In the genomic region with DNA sequence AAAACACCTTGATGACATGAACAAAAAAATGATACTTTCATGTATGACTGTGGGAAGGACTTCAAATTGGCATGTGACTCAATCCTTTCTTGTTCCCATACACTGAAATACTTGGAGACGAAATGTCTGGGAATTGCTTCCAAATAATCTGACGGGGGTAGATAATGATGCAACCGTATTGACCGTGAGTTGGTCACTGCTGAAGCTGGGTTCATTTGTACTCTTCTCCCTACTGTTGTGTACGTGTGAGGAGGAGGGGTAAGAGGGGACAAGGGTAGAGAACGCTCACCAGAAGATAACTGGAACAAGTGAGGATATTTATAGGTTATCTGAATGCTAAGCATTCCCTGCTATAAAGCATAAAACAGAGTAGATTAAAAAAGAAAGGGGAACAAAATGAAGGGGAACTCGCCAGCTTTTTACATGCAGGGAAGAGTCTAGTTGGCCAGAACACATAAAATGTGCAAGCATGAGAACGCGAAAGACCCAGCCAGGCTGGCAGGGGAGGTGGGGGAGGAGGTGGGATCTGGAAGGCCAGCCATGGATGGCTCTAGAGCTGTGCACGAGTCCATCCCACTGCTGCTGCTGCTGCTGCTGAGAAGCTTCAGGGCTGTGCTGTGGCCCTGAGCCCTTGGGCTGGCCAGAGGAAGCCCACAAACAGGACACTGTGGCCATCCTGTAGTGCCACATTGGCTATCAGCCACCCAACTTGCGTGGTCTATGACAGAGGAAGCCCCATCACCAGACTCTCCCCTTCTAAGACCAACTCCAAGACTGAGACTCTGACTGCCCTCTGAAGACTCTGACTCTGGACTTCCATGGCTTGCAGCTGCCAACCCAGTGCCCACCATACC, we compare ENCODE assay signal across 21 cellular contexts. TPM values are rescaled to one million over a fixed set of nuclear protein-coding genes. Genes with fewer than 3 reads are reported as not detected.
DNase-seq lines count a peak whose midpoint lies in the region; ATAC-seq, FAIRE-seq and TF ChIP-seq lines count a peak whose summit lies in the region.
"Had no signal": no experiment of that assay in that cellular context is flagged by ENCODE, and none has a peak within 500 bp of the region (broad histone marks: within the 10 kb centered on the region; RNA-seq: fewer than 3 reads in every experiment).

No MANE protein-coding gene starts in this region.

- H3K9ac ChIP-seq in OCI-LY3 (ENCODE audit: low read length) (no peak overlapping the region), K562 (ENCODE audit: insufficient read depth in 1 of 2, low read depth in 2 of 2, low read length in 2 of 2) (no peak overlapping the region)
- H3K9ac ChIP-seq: SK-N-SH had no signal

- H3K36me3 ChIP-seq in OCI-LY3 (replicated peaks; ENCODE audit: low read depth, low read length) (no peaks in the 10 kb centered on the region), K562 (ENCODE audit: control insufficient read depth, insufficient read depth, low read length) (no peaks in the 10 kb centered on the region)
- H3K36me3 ChIP-seq: HAP-1 had no signal

- H3K9me1 ChIP-seq in K562 (ENCODE audit: control insufficient read depth, insufficient read depth, low read length): no peaks in the 10 kb centered on the region

- WGBS in K562 (ENCODE audit: insufficient coverage, low coverage, missing lambda C conversion rate): 2% methylated on average over 10 of the region's 11 CpGs

- no peak for TF ChIP-seq CTCF in OCI-LY3 (IDR thresholded peaks at IDR 0.05; ENCODE audit: low read depth, low read length)
- TF ChIP-seq CTCF in K562 (IDR thresholded peaks at IDR 0.05 in 2 of 3, conservative IDR thresholded peaks at IDR 0.05 in 1 of 3; ENCODE audit: insufficient read depth in 2 of 3, low read depth in 1 of 3, low read length in 3 of 3): no peak

- TF ChIP-seq POLR2A in K562 (conservative IDR thresholded peaks at IDR 0.05): no peak

- H4K20me1 ChIP-seq in OCI-LY3 (ENCODE audit: insufficient read depth, low read length) (no peaks in the 10 kb centered on the region), K562 (replicated peaks; ENCODE audit: control insufficient read depth, insufficient read depth, low read length) (no peaks in the 10 kb centered on the region)

- in situ Hi-C loops in K562 (cut with MboI): no loop called here

- FAIRE-seq in K562 (lab: Jason Lieb, UNC): peak; percentile 11

- H2AFZ ChIP-seq in OCI-LY3 (ENCODE audit: low read depth, low read length): 0 out of 2 replicates have a peak overlapping the region, but pooled peaks have one; percentile 39
- no peak overlapping the region for H2AFZ ChIP-seq in K562 (ENCODE audit: low read depth, low read length)
- H2AFZ ChIP-seq: PC-9 had no signal

- TF ChIP-seq RAD21 in K562 (CRISPR knock-in tag; conservative IDR thresholded peaks at IDR 0.05 in 1 of 2, IDR thresholded peaks at IDR 0.05 in 1 of 2): no peak

- H3K4me3 ChIP-seq in OCI-LY3 (ENCODE audit: low read length) (no peak overlapping the region), K562 (no peak overlapping the region)
- H3K4me3 ChIP-seq: HAP-1, PC-9 had no signal

- intact Hi-C loops in K562 (cut with micrococcal nuclease) (no loop called here), left ventricle myocardium superior (cut with micrococcal nuclease) (no loop called here)

- H3K9me3 ChIP-seq in OCI-LY3 (ENCODE audit: insufficient read depth, low read length) (no peaks in the 10 kb centered on the region), K562 (replicated peaks; ENCODE audit: control insufficient read depth, insufficient read depth, low read depth, low read length) (no peaks in the 10 kb centered on the region)
- H3K9me3 ChIP-seq: HAP-1, SK-N-SH had no signal

- no peak overlapping the region for H3K27ac ChIP-seq in OCI-LY3 (ENCODE audit: low read length)
- H3K27ac ChIP-seq in K562 (ENCODE audit: extremely low read depth, low read depth, low read length): no peak overlapping the region
- H3K27ac ChIP-seq: PC-9 had no signal

- DNase-seq in K562 (ENCODE audit: extremely low read depth in 1 of 4, low spot score in 3 of 4) (no peak), left ventricle myocardium superior (no peak), pons (ENCODE audit: low spot score) (peak; percentile 25), mesenteric fat pad (ENCODE audit: low spot score) (no peak), C1 segment of cervical spinal cord (lab: John Stamatoyannopoulos, UW) (no peak)
- DNase-seq: CD8-positive, alpha-beta memory T cell; EL; IMR-90; MV-4-11; NCI-H1417 treated with DMSO at 0.1 percent for 48 hours; NCI-H2029; NCI-H226; NCI-H526 treated with DMSO at 0.1 percent for 48 hours; PC-9; SK-N-SH had no signal

- no peaks in the 10 kb centered on the region for H3K79me2 ChIP-seq in OCI-LY3 (ENCODE audit: low read length)
- H3K79me2 ChIP-seq in K562 (ENCODE audit: control insufficient read depth, insufficient read depth, low read length): no peaks in the 10 kb centered on the region

- BruUV-seq in K562 (replicated peaks; lab: Mats Ljungman, UMichigan): no TSS peak

- H3K27me3 ChIP-seq in OCI-LY3 (ENCODE audit: low read depth, low read length) (peaks cover 23% of the 10 kb centered on the region; the same call in 1 of the 2 replicates), K562 (ENCODE audit: control insufficient read depth in 2 of 2, insufficient read depth in 2 of 2, low read length in 2 of 2) (peaks cover 17 to 28% of the 10 kb centered on the region in 2 experiments; a peak in 4 of 5 replicates)

- CTCF ChIA-PET in K562 (lab: Yijun Ruan, JAX; ENCODE audit: low intra/inter-chr PET ratio): no interaction called here

- POLR2A ChIA-PET in K562 (lab: Yijun Ruan, JAX): interaction anchor here (0.6 to 1.8 kb wide), 4 partner anchors 11 to 89 kb away, joined by 3 to 5 read pairs (median 3); no protein-coding TSS in a partner anchor

- TF ChIP-seq EP300 in K562 (IDR thresholded peaks at IDR 0.05; ENCODE audit: low read length): no peak

- ATAC-seq in K562 (peak; percentile 27), left ventricle myocardium superior (peak; percentile 78), HG03354 (IDR thresholded peaks at IDR 0.05; ENCODE audit: poor library complexity, severe bottlenecking, unreplicated experiment) (no peak)

- H3K4me1 ChIP-seq in OCI-LY3 (ENCODE audit: low read length) (peaks cover 4% of the 10 kb centered on the region; the same call in 1 of the 2 replicates), K562 (replicated peaks in 1 of 2; ENCODE audit: control insufficient read depth in 2 of 2, insufficient read depth in 2 of 2, low read length in 2 of 2) (no peaks in the 10 kb centered on the region)
- H3K4me1 ChIP-seq: HAP-1 had no signal

- H3K4me2 ChIP-seq in OCI-LY3 (ENCODE audit: low read length) (no peak overlapping the region), K562 (ENCODE audit: insufficient read depth, low read length) (no peak overlapping the region)
- H3K4me2 ChIP-seq: PC-9, SK-N-SH had no signal

RNA-seq across cellular contexts. Expression of a gene that starts 15.2 kb away (rescaled TPM):
- total RNA-seq in K562 (2011; cell fraction: chromatin; rRNA removed; ENCODE audit: low replicate concordance): not detected in 2 replicates
- total RNA-seq in K562 (2011; cell fraction: nucleolus; rRNA removed): not detected in 2 replicates
- total RNA-seq in K562 (2011; cell fraction: nucleoplasm; rRNA removed): not detected in 2 replicates
- total RNA-seq in K562 (2014; rRNA removed) (0.18 and 0.33 TPM in 2 replicates), K562 (2014; rRNA removed; fragmentation: Illumina TruSeq; extraction: Trizol) (not detected in 2 replicates), K562 (2015; rRNA removed; fragmentation: Illumina TruSeq; extraction: Trizol) (0.07 and 0.11 TPM in 2 replicates), K562 (2021) (0.16 TPM in 1 of 2 replicates, not detected in the other), left ventricle myocardium superior (not detected), mesenteric fat pad (not detected)
- polyA plus RNA-seq in K562 (2011; rRNA removed) (not detected in 2 replicates), K562 (2014; fragmentation: Illumina TruSeq; extraction: Trizol) (0.19 and 0.28 TPM in 2 replicates), K562 (2014; fragmentation: Nextera tagmentation; extraction: Ambion mirVana) (under 1 TPM; 0.11 to 0.34 TPM), K562 (2014; rRNA removed) (0.25 TPM in 1 of 2 replicates, not detected in the other)
- polyA plus RNA-seq in K562 (2011; cell fraction: cytosol; rRNA removed): not detected in 2 replicates
- not detected in 2 replicates for polyA plus RNA-seq in K562 (2011; cell fraction: nucleus; rRNA removed)
- polyA plus RNA-seq in K562 (2012): 0.09 and 0.98 TPM in 2 replicates
- not detected in 2 replicates for polyA minus RNA-seq in K562 (2011; rRNA and poly(A)+ RNA removed)
- polyA minus RNA-seq in K562 (2011; cell fraction: cytosol; rRNA and poly(A)+ RNA removed): not detected in 2 replicates
- not detected in 2 replicates for polyA minus RNA-seq in K562 (2011; cell fraction: nucleus; rRNA and poly(A)+ RNA removed)
- total RNA-seq: CD8-positive, alpha-beta memory T cell; IMR-90; LHCN-M2; PC-9 had no signal
- polyA plus RNA-seq: AG04450; BJ; CD8-positive, alpha-beta memory T cell; IMR-90; SK-N-SH had no signal

RNA-seq across cellular contexts. Expression of a gene that starts 31.9 kb away (rescaled TPM):
- 0.16 and 2.2 TPM in 2 replicates for total RNA-seq in K562 (2011; cell fraction: chromatin; rRNA removed; ENCODE audit: low replicate concordance)
- 1.0 TPM in 1 of 2 replicates, not detected in the other for total RNA-seq in K562 (2011; cell fraction: nucleolus; rRNA removed)
- 0.51 TPM in 1 of 2 replicates, not detected in the other for total RNA-seq in K562 (2011; cell fraction: nucleoplasm; rRNA removed)
- total RNA-seq in K562 (2014; rRNA removed): 0.86 TPM in 1 of 2 replicates, not detected in the other
- total RNA-seq in K562 (2014; rRNA removed; fragmentation: Illumina TruSeq; extraction: Trizol): 0.40 and 0.41 TPM in 2 replicates
- total RNA-seq in K562 (2015; rRNA removed; fragmentation: Illumina TruSeq; extraction: Trizol): 0.76 TPM in 1 of 2 replicates, not detected in the other
- total RNA-seq in K562 (2021): not detected in 2 replicates
- 0.49 and 0.80 TPM in 2 replicates for polyA plus RNA-seq in K562 (2011; rRNA removed)
- 0.09 and 0.27 TPM in 2 replicates for polyA plus RNA-seq in K562 (2011; cell fraction: cytosol; rRNA removed)
- 0.67 and 1.1 TPM in 2 replicates for polyA plus RNA-seq in K562 (2011; cell fraction: nucleus; rRNA removed)
- 0.43 and 0.54 TPM in 2 replicates for polyA plus RNA-seq in K562 (2012)
- 0.28 TPM in 1 of 2 replicates, not detected in the other for polyA plus RNA-seq in K562 (2014; fragmentation: Illumina TruSeq; extraction: Trizol)
- under 1 TPM; 0.32 to 0.70 TPM for polyA plus RNA-seq in K562 (2014; fragmentation: Nextera tagmentation; extraction: Ambion mirVana)
- polyA plus RNA-seq in K562 (2014; rRNA removed): 0.30 and 0.41 TPM in 2 replicates
- polyA minus RNA-seq in K562 (2011; rRNA and poly(A)+ RNA removed): 0.84 and 1.3 TPM in 2 replicates
- polyA minus RNA-seq in K562 (2011; cell fraction: cytosol; rRNA and poly(A)+ RNA removed): not detected in 2 replicates
- 1.00 TPM in 1 of 2 replicates, not detected in the other for polyA minus RNA-seq in K562 (2011; cell fraction: nucleus; rRNA and poly(A)+ RNA removed)
- total RNA-seq in left ventricle myocardium superior: not detected
- total RNA-seq in mesenteric fat pad: not detected
- total RNA-seq: CD8-positive, alpha-beta memory T cell; IMR-90; LHCN-M2; PC-9 had no signal
- polyA plus RNA-seq: AG04450, IMR-90 had no signal
